ENCODE assay signal across 14 cellular contexts in the genomic region with DNA sequence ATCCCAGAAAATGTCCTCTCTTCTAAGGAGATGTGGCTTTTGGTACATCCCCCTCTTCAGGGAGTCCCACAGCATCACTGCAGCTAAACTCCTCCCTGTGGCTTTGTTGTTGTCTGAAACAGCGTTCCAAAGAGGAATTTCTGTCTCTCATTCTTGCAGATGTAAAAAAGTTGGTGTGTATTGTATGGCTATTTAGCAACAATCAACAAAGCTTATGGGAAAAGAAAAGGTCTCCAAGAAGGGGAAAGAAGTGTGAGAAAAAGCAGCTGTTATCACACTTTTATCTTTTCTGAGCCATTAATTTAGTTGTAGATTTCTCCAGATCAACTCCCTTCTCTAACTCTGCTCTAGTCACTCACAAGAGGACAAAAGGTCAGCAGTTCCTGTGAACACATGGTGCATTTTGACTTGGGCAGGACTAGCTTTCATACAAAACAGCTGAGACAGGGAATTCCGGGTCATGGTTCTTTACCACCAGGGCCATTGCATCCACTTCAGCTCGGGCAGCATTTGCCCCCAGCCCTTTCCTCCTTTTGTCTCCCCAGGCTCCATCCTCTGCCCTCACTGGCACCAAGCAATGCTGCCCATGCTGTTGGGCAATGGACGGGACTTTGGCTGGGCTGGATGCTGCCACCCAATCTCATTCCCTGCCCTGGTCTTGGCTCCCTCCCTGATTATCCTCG.
DNase-seq lines count a peak whose midpoint lies in the region; TF ChIP-seq lines count a peak whose summit lies in the region.
"Had no signal": no experiment of that assay in that cellular context is flagged by ENCODE, and none has a peak within 500 bp of the region (broad histone marks: within the 10 kb centered on the region; RNA-seq: fewer than 3 reads in every experiment).

No MANE protein-coding gene starts in this region.

- H2BK20ac ChIP-seq in H9 (ENCODE audit: low read depth, low read length, poor library complexity, severe bottlenecking) = no peak overlapping the region

- H3K14ac ChIP-seq in H9 (ENCODE audit: insufficient read depth, low read length) = peak overlapping the region; percentile 69; the same call in 1 of the 2 replicates

- no CpG with 5 or more reads among the region's 5 CpGs for WGBS in H9 (ENCODE audit: extremely low coverage, insufficient read length, low lambda C conversion rate)

- DNase-seq in H9 = no peak
- peak; percentile 91 for DNase-seq in choroid plexus epithelial cell (ENCODE audit: low read depth)
- DNase-seq in left kidney (ENCODE audit: low read depth, low spot score) = peak; percentile 73
- DNase-seq in smooth muscle cell of the brain vasculature (ENCODE audit: low read depth, low spot score) = peak; percentile 72
- no peak for DNase-seq in CD1c-positive myeloid dendritic cell (ENCODE audit: extremely low spot score)
- DNase-seq in substantia nigra (lab: John Stamatoyannopoulos, UW) = no peak
- DNase-seq in NCI-H2029 (lab: John Stamatoyannopoulos, UW) = no peak
- DNase-seq in activated CD4-positive, alpha-beta T cell treated with anti-CD3 and anti-CD28 coated beads, Interleukin-2, amount 50 U/mL, for 48 hours = no peak
- DNase-seq: activated T-cell treated with anti-CD3 and anti-CD28 coated beads, Interleukin-2, amount 50 U/mL, for 24 hours; NCI-H226; stimulated activated CD4-positive, alpha-beta T cell treated with anti-CD3 and anti-CD28 coated beads, Interleukin-2, amount 100 ng/mL, for 24 hours; stimulated activated naive CD4-positive, alpha-beta T cell treated with Interleukin-2 at 50 U/mL for 16 hours had no signal

- H3K23ac ChIP-seq in H9 (ENCODE audit: insufficient read length, low read depth, low read length) = peak overlapping the region; percentile 59

- peaks cover 4 to 7% (median 5%) of the 10 kb centered on the region in 3 experiments; a peak in 4 of 7 replicates for H3K36me3 Mint-ChIP-seq in H9 (ENCODE audit: insufficient read depth in 1 of 3, low read depth in 3 of 3)

- H2BK12ac ChIP-seq in H9 (ENCODE audit: insufficient read length, low read depth, low read length) = no peak overlapping the region

- H2BK15ac ChIP-seq in H9 (ENCODE audit: low read depth, low read length) = no peak overlapping the region

- no peaks in the 10 kb centered on the region for H3K23me2 ChIP-seq in H9 (ENCODE audit: insufficient read length, low read depth, low read length, poor library complexity, severe bottlenecking)

- H3K27ac Mint-ChIP-seq in H9 = no peak overlapping the region
- H3K27ac Mint-ChIP-seq: activated T-cell treated with anti-CD3 and anti-CD28 coated beads, Interleukin-2, amount 50 U/mL, for 24 hours had no signal

- no peaks in the 10 kb centered on the region for H3K27me3 ChIP-seq in H9 (ENCODE audit: insufficient read depth, low read length)
- H3K27me3 ChIP-seq: hepatocyte had no signal

- H3K27me3 Mint-ChIP-seq in H9 (ENCODE audit: low read depth) = peaks cover 1% of the 10 kb centered on the region; the same call in 1 of the 2 replicates

- H3K27ac ChIP-seq in H9 (ENCODE audit: insufficient read length, low read depth, low read length) = no peak overlapping the region
- H3K27ac ChIP-seq in substantia nigra (ENCODE audit: low read depth, low read length, poor library complexity, severe bottlenecking) = no peak overlapping the region
- H3K27ac ChIP-seq: C4-2B, hepatocyte had no signal

- no peak overlapping the region for H4K5ac ChIP-seq in H9 (ENCODE audit: insufficient read length, low read depth, low read length)

- no peak overlapping the region for H3K4ac ChIP-seq in H9 (ENCODE audit: low read depth, low read length)

- no peaks in the 10 kb centered on the region for H4K20me1 ChIP-seq in H9 (ENCODE audit: control insufficient read depth, insufficient read depth, insufficient read length)

- peaks cover 6 to 11% of the 10 kb centered on the region in 2 experiments for H3K9me3 Mint-ChIP-seq in H9

- no peaks in the 10 kb centered on the region for H3K79me1 ChIP-seq in H9 (ENCODE audit: insufficient read depth, low read depth, low read length, poor library complexity, severe bottlenecking)

- peak overlapping the region; percentile 40 for H2AFZ ChIP-seq in H9 (ENCODE audit: low read length)
- H2AFZ ChIP-seq: hepatocyte had no signal

- H4K8ac ChIP-seq in H9 (replicated peaks; ENCODE audit: insufficient read length, low read depth, low read length) = no peak overlapping the region

- H2BK120ac ChIP-seq in H9 (ENCODE audit: low read depth, low read length, poor library complexity, severe bottlenecking) = no peak overlapping the region

- no peak overlapping the region for H3K9ac ChIP-seq in H9 (ENCODE audit: extremely low read depth, insufficient read length, low read length)

- H3K4me2 ChIP-seq in H9 (ENCODE audit: insufficient read depth, insufficient read length, low read length) = no peak overlapping the region
- H3K4me2 ChIP-seq: hepatocyte had no signal

- H3K9me3 ChIP-seq in H9 (ENCODE audit: control insufficient read depth, low read depth, low read length) = peaks cover 4% of the 10 kb centered on the region

- H3K79me2 ChIP-seq in H9 (ENCODE audit: insufficient read depth, low read length) = no peaks in the 10 kb centered on the region
- H3K79me2 ChIP-seq: hepatocyte had no signal

- no peak overlapping the region for H4K91ac ChIP-seq in H9 (ENCODE audit: insufficient read length, low read depth, low read length)

- no peak overlapping the region for H3K4me3 ChIP-seq in choroid plexus epithelial cell (ENCODE audit: low read depth, low read length)
- H3K4me3 ChIP-seq: hepatocyte had no signal

- no peak overlapping the region for H2BK5ac ChIP-seq in H9 (ENCODE audit: insufficient read length, low read length)

- no peak overlapping the region for H3K18ac ChIP-seq in H9 (ENCODE audit: insufficient read length, low read depth, low read length)

- peaks cover 6 to 13% of the 10 kb centered on the region in 2 experiments; a peak in 2 of 4 replicates for H3K4me1 Mint-ChIP-seq in H9

- no peak overlapping the region for H3K4me3 Mint-ChIP-seq in H9
- H3K4me3 Mint-ChIP-seq: activated T-cell treated with anti-CD3 and anti-CD28 coated beads, Interleukin-2, amount 50 U/mL, for 24 hours had no signal

- no peak overlapping the region for H3K56ac ChIP-seq in H9 (ENCODE audit: insufficient read length, low read depth, low read length)

- no peak overlapping the region for H3T11ph ChIP-seq in H9 (ENCODE audit: low read length)

- H3K4me1 ChIP-seq in H9 (ENCODE audit: insufficient read depth, low read length) = no peaks in the 10 kb centered on the region

- no peak overlapping the region for H2AK5ac ChIP-seq in H9 (ENCODE audit: insufficient read length, low read length)

- TF ChIP-seq CTCF in H9 (conservative IDR thresholded peaks at IDR 0.05) (no peak), choroid plexus epithelial cell (conservative IDR thresholded peaks at IDR 0.05; ENCODE audit: low read depth, low read length) (no peak)

Comparison
In these comparisons a context has a peak if more than half of its experiments do, and no peak if none do; other contexts are left out.
1. DNase-seq: peak in choroid plexus epithelial cell (single experiment), left kidney (single experiment) and smooth muscle cell of the brain vasculature (single experiment); none in H9 (single experiment), CD1c-positive myeloid dendritic cell (single experiment), substantia nigra (0 of 49), NCI-H2029 (single experiment) and activated CD4-positive, alpha-beta T cell treated with anti-CD3 and anti-CD28 coated beads, Interleukin-2, amount 50 U/mL, for 48 hours (0 of 2).